ENCODE assay signal across 16 cellular contexts in genomic region chr1:67791261-67791660, GRCh38. TPM values are rescaled to one million over a fixed set of nuclear protein-coding genes. Genes with fewer than 3 reads are reported as not detected.
DNase-seq lines count a peak whose midpoint lies in the region; ATAC-seq and TF ChIP-seq lines count a peak whose summit lies in the region.
"Had no signal": no experiment of that assay in that cellular context is flagged by ENCODE, and none has a peak within 500 bp of the region (broad histone marks: within the 10 kb centered on the region; RNA-seq: fewer than 3 reads in every experiment).

No MANE protein-coding gene starts in this region.

- H3K36me3 ChIP-seq in ascending aorta (no peaks in the 10 kb centered on the region), skeletal muscle satellite cell (ENCODE audit: insufficient read depth, low read length) (no peaks in the 10 kb centered on the region)

- TF ChIP-seq CTCF in ascending aorta (IDR thresholded peaks at IDR 0.05) (no peak), fibroblast of mammary gland (conservative IDR thresholded peaks at IDR 0.05; ENCODE audit: control insufficient read depth, insufficient read depth, low read depth, low read length) (no peak)

- no peak for ATAC-seq in stimulated activated naive B cell treated with anti-CD40 and anti-IgM and Interleukin-4, amounts not matched to agents 10 μg/mL and 1 μg/mL and 100 μg/mL, for 72 hours (replicated peaks)
- ATAC-seq: activated T-helper 17 cell treated with anti-CD3 and anti-CD28 coated beads, Interleukin-2, amount 50 U/mL, for 72 hours had no signal

- no peaks in the 10 kb centered on the region for H3K9me3 Mint-ChIP-seq in stimulated activated naive B cell treated with anti-CD40 and anti-IgM and Interleukin-4, amounts not matched to agents 10 μg/mL and 1 μg/mL and 100 μg/mL, for 72 hours
- H3K9me3 Mint-ChIP-seq: activated CD4-positive, alpha-beta memory T cell treated with anti-CD3 and anti-CD28 coated beads, Interleukin-2, amount 10 ng/mL, durations not matched to agents 7 days and 5 days; activated T-helper 17 cell treated with anti-CD3 and anti-CD28 coated beads, Interleukin-2, amount 50 U/mL, for 72 hours had no signal

- no peaks in the 10 kb centered on the region for H3K9me3 ChIP-seq in ascending aorta
- H3K9me3 ChIP-seq in skeletal muscle satellite cell (replicated peaks; ENCODE audit: low read length): no peaks in the 10 kb centered on the region

- H3K27ac ChIP-seq in ascending aorta: peak overlapping the region; percentile 77 to 80

- H3K4me2 ChIP-seq in skeletal muscle satellite cell (ENCODE audit: low read length): peak overlapping the region; percentile 82

- H3K9ac ChIP-seq in skeletal muscle satellite cell (ENCODE audit: low read depth, low read length): peak overlapping the region; percentile 80

- no peak overlapping the region for H3K4me3 ChIP-seq in ascending aorta
- no peak overlapping the region for H3K4me3 ChIP-seq in fibroblast of mammary gland (ENCODE audit: control insufficient read depth, low read depth, low read length)
- H3K4me3 ChIP-seq in skeletal muscle satellite cell (ENCODE audit: low read length): peak overlapping the region; percentile 51

- peaks cover 5 to 22% of the 10 kb centered on the region in 2 donors for H3K27me3 Mint-ChIP-seq in stimulated activated naive B cell treated with anti-CD40 and anti-IgM and Interleukin-4, amounts not matched to agents 10 μg/mL and 1 μg/mL and 100 μg/mL, for 72 hours

- DNase-seq in ELR (ENCODE audit: low read depth): peak; percentile 46
- DNase-seq in ascending aorta (ENCODE audit: low spot score in 2 of 2): no peak
- peak; percentile 79 for DNase-seq in fibroblast of mammary gland (ENCODE audit: low read depth)
- DNase-seq in GDM1 (lab: John Stamatoyannopoulos, UW): no peak
- DNase-seq in putamen (ENCODE audit: low spot score): no peak
- DNase-seq in NCI-H2107 treated with DMSO at 0.1 percent for 48 hours (lab: John Stamatoyannopoulos, UW; ENCODE audit: unreplicated experiment): no peak
- no peak for DNase-seq in stimulated activated naive B cell treated with anti-CD40 and anti-IgM and Interleukin-4, amounts not matched to agents 10 μg/mL and 1 μg/mL and 100 μg/mL, for 72 hours
- DNase-seq: activated CD4-positive, alpha-beta memory T cell treated with anti-CD3 and anti-CD28 coated beads, Interleukin-2, amount 10 ng/mL, durations not matched to agents 7 days and 5 days; AML-193; anterior cingulate cortex; DMS 273 treated with DMSO at 0.1 percent for 48 hours; effector memory CD4-positive, alpha-beta T cell; head of caudate nucleus; stimulated activated CD4-positive, alpha-beta T cell treated with anti-CD3 and anti-CD28 coated beads, Interleukin-2, amount 100 ng/mL, for 48 hours had no signal

- no peak overlapping the region for H3K27ac Mint-ChIP-seq in stimulated activated naive B cell treated with anti-CD40 and anti-IgM and Interleukin-4, amounts not matched to agents 10 μg/mL and 1 μg/mL and 100 μg/mL, for 72 hours
- H3K27ac Mint-ChIP-seq: activated CD4-positive, alpha-beta memory T cell treated with anti-CD3 and anti-CD28 coated beads, Interleukin-2, amount 10 ng/mL, durations not matched to agents 7 days and 5 days; activated T-helper 17 cell treated with anti-CD3 and anti-CD28 coated beads, Interleukin-2, amount 50 U/mL, for 72 hours had no signal

- no peak overlapping the region for H3K4me3 Mint-ChIP-seq in stimulated activated naive B cell treated with anti-CD40 and anti-IgM and Interleukin-4, amounts not matched to agents 10 μg/mL and 1 μg/mL and 100 μg/mL, for 72 hours
- H3K4me3 Mint-ChIP-seq: activated CD4-positive, alpha-beta memory T cell treated with anti-CD3 and anti-CD28 coated beads, Interleukin-2, amount 10 ng/mL, durations not matched to agents 7 days and 5 days; activated T-helper 17 cell treated with anti-CD3 and anti-CD28 coated beads, Interleukin-2, amount 50 U/mL, for 72 hours had no signal

- peaks cover 20 to 82% of the 10 kb centered on the region in 2 donors for H3K4me1 ChIP-seq in ascending aorta
- peaks cover 61% of the 10 kb centered on the region for H3K4me1 ChIP-seq in skeletal muscle satellite cell (ENCODE audit: control insufficient read depth, insufficient read depth, low read length)

- H3K27me3 ChIP-seq in ascending aorta: no peaks in the 10 kb centered on the region
- no peaks in the 10 kb centered on the region for H3K27me3 ChIP-seq in skeletal muscle satellite cell (ENCODE audit: control insufficient read depth, insufficient read depth, low read length)

- H3K36me3 Mint-ChIP-seq in stimulated activated naive B cell treated with anti-CD40 and anti-IgM and Interleukin-4, amounts not matched to agents 10 μg/mL and 1 μg/mL and 100 μg/mL, for 72 hours: no peaks in the 10 kb centered on the region

- H3K4me1 Mint-ChIP-seq in stimulated activated naive B cell treated with anti-CD40 and anti-IgM and Interleukin-4, amounts not matched to agents 10 μg/mL and 1 μg/mL and 100 μg/mL, for 72 hours: no peaks in the 10 kb centered on the region
- H3K4me1 Mint-ChIP-seq: activated CD4-positive, alpha-beta memory T cell treated with anti-CD3 and anti-CD28 coated beads, Interleukin-2, amount 10 ng/mL, durations not matched to agents 7 days and 5 days; activated T-helper 17 cell treated with anti-CD3 and anti-CD28 coated beads, Interleukin-2, amount 50 U/mL, for 72 hours had no signal

- intact Hi-C loops in ascending aorta (cut with DNase I): no loop called here

RNA-seq across cellular contexts. Expression of gene GNG12, which starts 42.0 kb away (rescaled TPM):
- 71.2 TPM for total RNA-seq in ascending aorta
- 158 and 208 TPM in 2 replicates for total RNA-seq in skeletal muscle satellite cell (2012; rRNA removed)

Comparison
In these comparisons a context has a peak if more than half of its experiments do, and no peak if none do; other contexts are left out.
1. DNase-seq: peak in ELR (single experiment) and fibroblast of mammary gland (single experiment); none in ascending aorta (0 of 2), GDM1 (single experiment), putamen (single experiment), NCI-H2107 treated with DMSO at 0.1 percent for 48 hours (single experiment) and stimulated activated naive B cell treated with anti-CD40 and anti-IgM and Interleukin-4, amounts not matched to agents 10 μg/mL and 1 μg/mL and 100 μg/mL, for 72 hours (single experiment).